In genomic region chr10:72258617-72259016, GRCh38 we compare ENCODE assay signal across 9 cellular contexts. TPM values are rescaled to one million over a fixed set of nuclear protein-coding genes. Genes with fewer than 3 reads are reported as not detected.
DNase-seq lines count a peak whose midpoint lies in the region; ATAC-seq and TF ChIP-seq lines count a peak whose summit lies in the region.
"Had no signal": no experiment of that assay in that cellular context is flagged by ENCODE, and none has a peak within 500 bp of the region (broad histone marks: within the 10 kb centered on the region; RNA-seq: fewer than 3 reads in every experiment).

No MANE protein-coding gene starts in this region.

- H3K36me3 Mint-ChIP-seq in brain (no peaks in the 10 kb centered on the region), neural crest cell (ENCODE audit: low read depth) (no peaks in the 10 kb centered on the region)

- CTCF ChIA-PET in A673 (lab: Charles Lee) = interaction anchor here (0.7 kb wide), 1 partner anchor 212 kb away, joined by 3 read pairs; no protein-coding TSS in a partner anchor

- H3K27ac ChIP-seq in A673 (ENCODE audit: low read depth, low read length, poor library complexity, severe bottlenecking) = peak overlapping the region; percentile 86

- BruUV-seq in A673 (replicated peaks; lab: Mats Ljungman, UMichigan) = no TSS peak

- H3K36me3 ChIP-seq in A673 (ENCODE audit: insufficient read depth, low read length, poor library complexity, severe bottlenecking) = no peaks in the 10 kb centered on the region

- H3K9me3 ChIP-seq in A673 (ENCODE audit: low read depth, low read length, poor library complexity, severe bottlenecking) = no peaks in the 10 kb centered on the region

- peaks cover 83% of the 10 kb centered on the region for H3K4me1 Mint-ChIP-seq in brain
- H3K4me1 Mint-ChIP-seq in neural crest cell = peaks cover 57% of the 10 kb centered on the region

- ATAC-seq in GM19324 (IDR thresholded peaks at IDR 0.05; ENCODE audit: low FRiP score, unreplicated experiment) = no peak

- H3K27me3 Mint-ChIP-seq in brain (peaks cover 8% of the 10 kb centered on the region), neural crest cell (ENCODE audit: low read depth) (no peaks in the 10 kb centered on the region)

- H3K9me3 Mint-ChIP-seq in brain (no peaks in the 10 kb centered on the region), neural crest cell (no peaks in the 10 kb centered on the region)

- no peak for TF ChIP-seq CTCF in A673 (conservative IDR thresholded peaks at IDR 0.05; ENCODE audit: low read depth, low read length)
- peak; percentile 14 for TF ChIP-seq CTCF in GM12873 (IDR thresholded peaks at IDR 0.05; ENCODE audit: insufficient read depth, low read depth, low read length, missing control alignments)
- TF ChIP-seq CTCF in brain (conservative IDR thresholded peaks at IDR 0.05) = no peak
- TF ChIP-seq CTCF in neural crest cell (conservative IDR thresholded peaks at IDR 0.05) = no peak

- H3K27ac Mint-ChIP-seq in brain (peak overlapping the region; percentile 85 to 100 (median 99)), neural crest cell (ENCODE audit: unreplicated experiment) (peak overlapping the region; percentile 78)

- H3K4me3 Mint-ChIP-seq in brain = peak overlapping the region; percentile 4 to 50 (median 28)
- H3K4me3 Mint-ChIP-seq in neural crest cell = no peak overlapping the region

- H3K4me3 ChIP-seq in A673 (ENCODE audit: low read depth, low read length, poor library complexity, severe bottlenecking) = no peak overlapping the region

- POLR2A ChIA-PET in A673 (lab: Charles Lee; ENCODE audit: low non-redundant PET) = interaction anchor here (1.1 to 1.2 kb wide), 2 partner anchors 14 to 15 kb away, joined by 4 to 44 read pairs; partner anchors contain the start of gene DDIT4

- peaks cover 52% of the 10 kb centered on the region for H3K4me1 ChIP-seq in A673 (ENCODE audit: insufficient read depth, low read length, poor library complexity, severe bottlenecking)

- H3K27me3 ChIP-seq in A673 (replicated peaks; ENCODE audit: insufficient read depth, low read depth, low read length, poor library complexity) = no peaks in the 10 kb centered on the region

- intact Hi-C loops in A673 (cut with micrococcal nuclease; ENCODE audit: unreplicated experiment) = no loop called here

- DNase-seq in A673 (ENCODE audit: low spot score) = no peak
- no peak for DNase-seq in neural crest cell (ENCODE audit: low read depth, low spot score)
- no peak for DNase-seq in dedifferentiated amniotic fluid mesenchymal stem cell (ENCODE audit: extremely low spot score)
- no peak for DNase-seq in NCI-H446 (lab: John Stamatoyannopoulos, UW)
- no peak for DNase-seq in nucleus accumbens (lab: John Stamatoyannopoulos, UW)
- DNase-seq: Kasumi-1 had no signal

RNA-seq across cellular contexts. Expression of gene DDIT4, which starts 15.1 kb away (rescaled TPM):
- 20.7 and 39.6 TPM in 2 replicates for total RNA-seq in A673 (2021)
- 121 TPM for polyA plus RNA-seq in brain (ENCODE audit: insufficient read depth, low read depth, low replicate concordance)
- total RNA-seq in neural crest cell = 68.6 and 80.1 TPM in 2 replicates

RNA-seq across cellular contexts. Expression of gene ASCC1, which starts 42.5 kb away (rescaled TPM):
- total RNA-seq in A673 (2021) (40.2 and 43.1 TPM in 2 replicates), neural crest cell (31.5 and 35.6 TPM in 2 replicates)
- 43.6 TPM for polyA plus RNA-seq in brain (ENCODE audit: insufficient read depth, low read depth, low replicate concordance)

RNA-seq across cellular contexts. Expression of gene ANAPC16, which starts 42.8 kb away (rescaled TPM):
- total RNA-seq in A673 (2021) (57.6 and 62.5 TPM in 2 replicates), neural crest cell (53.2 and 57.5 TPM in 2 replicates)
- 79.8 TPM for polyA plus RNA-seq in brain (ENCODE audit: insufficient read depth, low read depth, low replicate concordance)
